In the genomic region with DNA sequence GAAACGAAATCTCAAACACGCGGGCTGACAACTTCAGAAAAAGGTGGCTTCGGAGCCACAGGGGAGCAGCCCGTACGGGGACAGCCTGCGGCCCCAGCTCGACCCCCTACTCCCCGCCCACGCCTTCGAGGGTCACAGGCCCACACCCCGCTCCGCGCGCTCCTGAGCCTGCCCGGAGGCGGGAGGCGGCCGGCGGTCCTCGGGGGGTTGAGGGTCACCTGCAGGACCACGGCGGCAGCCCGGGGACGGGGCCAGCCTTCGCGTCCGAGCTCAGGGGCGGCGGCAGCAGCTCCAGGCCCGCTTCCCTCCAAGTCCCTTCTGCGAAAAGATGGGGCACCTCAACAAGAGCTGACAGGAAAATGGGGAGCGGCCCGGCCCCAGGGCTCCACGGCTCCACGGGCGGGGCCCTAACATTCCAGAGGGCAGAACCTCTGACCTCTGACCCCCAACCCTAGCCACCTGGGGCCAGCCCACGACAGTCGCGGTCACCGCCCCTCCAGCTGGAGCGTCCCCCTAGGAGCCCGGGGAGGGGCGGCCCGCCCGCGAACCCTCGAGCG, we compare ENCODE assay signal across 8 cellular contexts. TPM values are rescaled to one million over a fixed set of nuclear protein-coding genes. Genes with fewer than 3 reads are reported as not detected.
DNase-seq lines count a peak whose midpoint lies in the region; ATAC-seq and TF ChIP-seq lines count a peak whose summit lies in the region.

No MANE protein-coding gene starts in this region.

- peaks cover 15% of the 10 kb centered on the region in 2 donors for H3K4me1 Mint-ChIP-seq in immature natural killer cell

- H3K4me3 ChIP-seq in adrenal gland: peak overlapping the region; percentile 50 to 90 (median 68)

- H3K36me3 Mint-ChIP-seq in immature natural killer cell: peaks cover 0 to 5% (median 0%) of the 10 kb centered on the region in 3 donors

- peak; percentile 10 for ATAC-seq in GM21367 (IDR thresholded peaks at IDR 0.05; ENCODE audit: unreplicated experiment)

- no peak for TF ChIP-seq POLR2A in adrenal gland (IDR thresholded peaks at IDR 0.05)

- peak overlapping the region in 4 of 5 donors; percentile 58 to 86 (median 76) for H3K27ac ChIP-seq in adrenal gland

- peaks cover 0 to 10% of the 10 kb centered on the region in 2 donors for H3K4me1 ChIP-seq in adrenal gland (replicated peaks in 1 of 2)

- peak overlapping the region; percentile 82 to 89 (median 84) for H3K4me3 Mint-ChIP-seq in immature natural killer cell

- no peak for TF ChIP-seq CTCF in adrenal gland (IDR thresholded peaks at IDR 0.05)

- no peaks in the 10 kb centered on the region for H3K27me3 Mint-ChIP-seq in immature natural killer cell (ENCODE audit: low read depth in 3 of 3)

- DNase-seq in EL (peak; percentile 18), HK-2 (ENCODE audit: unreplicated experiment) (peak; percentile 10), adrenal gland (peak in 3 of 7 donors; percentile 15 to 62 (median 48)), immature natural killer cell (no peak), DMS79 (lab: John Stamatoyannopoulos, UW) (no peak), cortex of kidney (lab: John Stamatoyannopoulos, UW) (no peak)
- peak; percentile 11 for DNase-seq in stimulated activated CD4-positive, alpha-beta T cell treated with anti-CD3 and anti-CD28 coated beads, Interleukin-4, amount 100 ng/mL, for 1 hour

- H3K9me3 ChIP-seq in adrenal gland (replicated peaks in 1 of 3): no peaks in the 10 kb centered on the region

- intact Hi-C loops in adrenal gland (cut with DNase I): no loop called here

- peaks cover 0 to 13% of the 10 kb centered on the region in 2 donors for H3K36me3 ChIP-seq in adrenal gland (replicated peaks in 1 of 2)

- 1 to 13% (median 2%) methylated on average over 4 to 49 of the region's 49 CpGs for WGBS in adrenal gland, 4 donors

- H3K27me3 ChIP-seq in adrenal gland: no peaks in the 10 kb centered on the region

- no peaks in the 10 kb centered on the region for H3K9me3 Mint-ChIP-seq in immature natural killer cell

- H3K27ac Mint-ChIP-seq in immature natural killer cell: peak overlapping the region in 3 of 6 donors; percentile 57 to 76 (median 69)

RNA-seq across cellular contexts. Expression of gene LYSMD4, which starts 0.4 kb away (rescaled TPM):
- total RNA-seq in adrenal gland: 1 to 10 TPM; 1.7 to 8.3 (median 6.2) TPM
- polyA plus RNA-seq in adrenal gland (1 to 10 TPM; 3.6 to 8.4 (median 7.9) TPM), immature natural killer cell (1 to 10 TPM; 1.6 to 3.5 (median 3.1) TPM)

Comparison
In these comparisons a context has a peak if more than half of its experiments do, and no peak if none do; other contexts are left out.
1. DNase-seq: peak in EL (single experiment), HK-2 (single experiment) and stimulated activated CD4-positive, alpha-beta T cell treated with anti-CD3 and anti-CD28 coated beads, Interleukin-4, amount 100 ng/mL, for 1 hour (single experiment); none in immature natural killer cell (0 of 3), DMS79 (single experiment) and cortex of kidney (single experiment).